ENCODE assay signal across 11 cellular contexts in genomic region chr2:85216051-85216431, GRCh38.
A peak's percentile ranks its signal among the peaks of the same experiment; 100 is the strongest.
DNase-seq lines count a peak whose midpoint lies in the region; ATAC-seq and TF ChIP-seq lines count a peak whose summit lies in the region.
"Had no signal": no experiment of that assay in that cellular context is flagged by ENCODE, and none has a peak within 500 bp of the region (broad histone marks: within the 10 kb centered on the region; RNA-seq: fewer than 3 reads in every experiment).

No MANE protein-coding gene starts in this region.

- no peaks in the 10 kb centered on the region for H3K36me3 Mint-ChIP-seq in T-cell
- H3K36me3 Mint-ChIP-seq: activated naive CD8-positive, alpha-beta T cell treated with anti-CD3 and anti-CD28 coated beads, Interleukin-2, amount 10 ng/mL, durations not matched to agents 7 days and 5 days had no signal

- no peaks in the 10 kb centered on the region for H3K27me3 ChIP-seq in hepatocyte
- H3K27me3 ChIP-seq in rectal smooth muscle tissue (ENCODE audit: control insufficient read depth, insufficient read depth, low read length): no peaks in the 10 kb centered on the region

- peak overlapping the region; percentile 40 for H3K27ac ChIP-seq in hepatocyte
- H3K27ac ChIP-seq in rectal smooth muscle tissue (ENCODE audit: low read depth, low read length): peak overlapping the region; percentile 84
- H3K27ac ChIP-seq: C4-2B had no signal

- ATAC-seq in T-cell (replicated peaks in 1 of 4) (no peak), HG03025 (IDR thresholded peaks at IDR 0.05; ENCODE audit: low FRiP score, unreplicated experiment) (no peak)

- H2AFZ ChIP-seq in hepatocyte: no peak overlapping the region

- H3K9ac ChIP-seq in rectal smooth muscle tissue (ENCODE audit: low read length): no peak overlapping the region

- H4K20me1 ChIP-seq in hepatocyte (ENCODE audit: insufficient read depth, poor library complexity, severe bottlenecking): peaks cover 7% of the 10 kb centered on the region

- H3K9me3 Mint-ChIP-seq in T-cell: no peaks in the 10 kb centered on the region
- H3K9me3 Mint-ChIP-seq: activated naive CD8-positive, alpha-beta T cell treated with anti-CD3 and anti-CD28 coated beads, Interleukin-2, amount 10 ng/mL, durations not matched to agents 7 days and 5 days had no signal

- POLR2A ChIA-PET in T-cell (lab: Charles Lee): no interaction called here

- no peaks in the 10 kb centered on the region for H3K4me1 Mint-ChIP-seq in T-cell
- H3K4me1 Mint-ChIP-seq: activated naive CD8-positive, alpha-beta T cell treated with anti-CD3 and anti-CD28 coated beads, Interleukin-2, amount 10 ng/mL, durations not matched to agents 7 days and 5 days had no signal

- no peaks in the 10 kb centered on the region for H3K9me3 ChIP-seq in hepatocyte (ENCODE audit: low read depth)

- H3K4me3 ChIP-seq in hepatocyte (no peak overlapping the region), rectal smooth muscle tissue (ENCODE audit: low read length) (peak overlapping the region; percentile 19)

- H3K36me3 ChIP-seq in hepatocyte (replicated peaks; ENCODE audit: insufficient read depth, low read depth): no peaks in the 10 kb centered on the region
- no peaks in the 10 kb centered on the region for H3K36me3 ChIP-seq in rectal smooth muscle tissue (ENCODE audit: control insufficient read depth, insufficient read depth, low read length)

- TF ChIP-seq CTCF in hepatocyte (IDR thresholded peaks at IDR 0.05; ENCODE audit: poor library complexity): no peak

- peaks cover 34 to 54% of the 10 kb centered on the region in 2 donors for H3K27me3 Mint-ChIP-seq in T-cell

- H3K4me3 Mint-ChIP-seq in T-cell: no peak overlapping the region
- H3K4me3 Mint-ChIP-seq: activated naive CD8-positive, alpha-beta T cell treated with anti-CD3 and anti-CD28 coated beads, Interleukin-2, amount 10 ng/mL, durations not matched to agents 7 days and 5 days had no signal

- 51% methylated on average over 9 of the region's 9 CpGs for WGBS in hepatocyte (ENCODE audit: low lambda C conversion rate, missing lambda C conversion rate)

- peak overlapping the region; percentile 60 for H3K4me2 ChIP-seq in hepatocyte

- peaks cover 20% of the 10 kb centered on the region for H3K4me1 ChIP-seq in hepatocyte (ENCODE audit: insufficient read depth)
- peaks cover 30% of the 10 kb centered on the region for H3K4me1 ChIP-seq in rectal smooth muscle tissue (ENCODE audit: control insufficient read depth, insufficient read depth, low read length)

- CTCF ChIA-PET in T-cell (lab: Charles Lee): no interaction called here

- peaks cover 50% of the 10 kb centered on the region for H3K79me2 ChIP-seq in hepatocyte

- in situ Hi-C loops in G401 (cut with HindIII; ENCODE audit: low sequenced_read_pairs): no loop called here

- H3K9me2 ChIP-seq in hepatocyte (replicated peaks; ENCODE audit: insufficient read depth): no peaks in the 10 kb centered on the region

- DNase-seq in G401 (ENCODE audit: low spot score): peak; percentile 34
- peak; percentile 17 for DNase-seq in amniotic epithelial cell (ENCODE audit: low read depth)
- DNase-seq in hepatocyte (ENCODE audit: low spot score): no peak
- DNase-seq in T-cell: no peak
- no peak for DNase-seq in ecto neural progenitor cell (ENCODE audit: low spot score)
- no peak for DNase-seq in retina
- DNase-seq: activated CD4-positive, alpha-beta T cell treated with anti-CD3 and anti-CD28 coated beads, Interleukin-2, amount 50 U/mL, for 1 hour; activated naive CD8-positive, alpha-beta T cell treated with anti-CD3 and anti-CD28 coated beads, Interleukin-2, amount 10 ng/mL, durations not matched to agents 7 days and 5 days had no signal

- no peak overlapping the region for H3K27ac Mint-ChIP-seq in T-cell
- H3K27ac Mint-ChIP-seq: activated naive CD8-positive, alpha-beta T cell treated with anti-CD3 and anti-CD28 coated beads, Interleukin-2, amount 10 ng/mL, durations not matched to agents 7 days and 5 days had no signal

Comparison
In these comparisons a context has a peak if more than half of its experiments do, and no peak if none do; other contexts are left out.
1. DNase-seq: peak in G401 (single experiment) and amniotic epithelial cell (single experiment); none in hepatocyte (single experiment), T-cell (0 of 34), ecto neural progenitor cell (single experiment) and retina (single experiment).